In the genomic region with DNA sequence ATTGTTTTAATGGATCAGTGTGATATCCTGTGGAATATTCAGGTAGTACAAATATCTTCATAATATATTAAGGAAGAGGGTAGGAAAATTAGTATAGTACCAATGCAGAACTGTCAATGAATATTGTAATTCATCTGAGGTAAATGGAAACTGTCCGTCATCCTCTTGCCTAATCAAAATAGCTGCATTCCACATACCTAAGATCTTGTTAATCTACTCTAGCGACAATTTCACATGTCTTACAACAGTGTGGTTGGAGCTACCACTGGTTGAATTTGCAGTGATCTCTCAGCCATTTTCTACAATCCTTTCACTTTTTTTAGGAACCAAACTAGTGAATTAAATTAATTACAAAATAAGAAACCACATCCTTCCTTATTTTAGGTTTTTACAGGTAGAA, we compare ENCODE assay signal across 14 cellular contexts.
A peak's percentile ranks its signal among the peaks of the same experiment; 100 is the strongest.
DNase-seq lines count a peak whose midpoint lies in the region.
"Had no signal": no experiment of that assay in that cellular context is flagged by ENCODE, and none has a peak within 500 bp of the region (broad histone marks: within the 10 kb centered on the region; RNA-seq: fewer than 3 reads in every experiment).

No MANE protein-coding gene starts in this region.

- H3K4me2 ChIP-seq in trophoblast cell (ENCODE audit: low read length), result no peak overlapping the region
- H3K4me2 ChIP-seq: GM23338 had no signal

- H3K27ac ChIP-seq in trophoblast cell (ENCODE audit: low read depth, low read length), result no peak overlapping the region

- H3K9me3 ChIP-seq in trophoblast cell (ENCODE audit: insufficient read depth, low read depth, low read length), result no peaks in the 10 kb centered on the region
- H3K9me3 ChIP-seq: HAP-1 had no signal

- H3K14ac ChIP-seq in trophoblast cell (ENCODE audit: low read length), result no peak overlapping the region

- H2AK5ac ChIP-seq in trophoblast cell (ENCODE audit: low read length), result no peak overlapping the region

- H2BK5ac ChIP-seq in trophoblast cell (ENCODE audit: low read depth, low read length, poor library complexity), result no peak overlapping the region

- DNase-seq in amniotic epithelial cell (ENCODE audit: low read depth), result peak; percentile 18
- peak; percentile 60 for DNase-seq in iris pigment epithelial cell (ENCODE audit: low read depth)
- peak; percentile 28 to 81 for DNase-seq in trophoblast cell
- DNase-seq in GM03348 (ENCODE audit: low spot score), result no peak
- DNase-seq in RPMI8226, result no peak
- DNase-seq in activated CD4-positive, alpha-beta T cell treated with anti-CD3 and anti-CD28 coated beads for 4 hours, result no peak
- DNase-seq: C1 segment of cervical spinal cord; Calu3; CD4-positive, alpha-beta memory T cell; COR-L47; DND-41 had no signal

- no peaks in the 10 kb centered on the region for H3K27me3 ChIP-seq in trophoblast cell (ENCODE audit: insufficient read depth, low read length)

- H3K4ac ChIP-seq in trophoblast cell (ENCODE audit: low read depth, low read length), result no peak overlapping the region

- no peak overlapping the region for H4K12ac ChIP-seq in trophoblast cell (ENCODE audit: low read depth, low read length)

- H4K8ac ChIP-seq in trophoblast cell (ENCODE audit: low read depth, low read length), result no peak overlapping the region

- no peak overlapping the region for H2BK120ac ChIP-seq in trophoblast cell (ENCODE audit: insufficient read depth, low read length, poor library complexity)

- no peaks in the 10 kb centered on the region for H3K4me1 ChIP-seq in trophoblast cell (ENCODE audit: control insufficient read depth in 1 of 2, insufficient read depth in 2 of 2, low read length in 2 of 2)
- H3K4me1 ChIP-seq: HAP-1 had no signal

- no peak overlapping the region for H4K91ac ChIP-seq in trophoblast cell (ENCODE audit: low read depth, low read length)

- H2BK12ac ChIP-seq in trophoblast cell (ENCODE audit: low read length), result no peak overlapping the region

- no peak overlapping the region for H3K9ac ChIP-seq in trophoblast cell (ENCODE audit: low read length)

- no peak overlapping the region for H3K4me3 ChIP-seq in trophoblast cell (ENCODE audit: low read depth, low read length)
- H3K4me3 ChIP-seq: GM12878, GM23338, HAP-1 had no signal

- H3K18ac ChIP-seq in trophoblast cell (ENCODE audit: low read length), result no peak overlapping the region

- no peaks in the 10 kb centered on the region for H3K79me1 ChIP-seq in trophoblast cell (ENCODE audit: low read length)

- H3K36me3 ChIP-seq in trophoblast cell (ENCODE audit: control insufficient read depth in 1 of 2, insufficient read depth in 2 of 2, low read length in 2 of 2), result no peaks in the 10 kb centered on the region
- H3K36me3 ChIP-seq: HAP-1 had no signal

- no peaks in the 10 kb centered on the region for H3K79me2 ChIP-seq in trophoblast cell (ENCODE audit: control insufficient read depth, insufficient read depth, low read length, poor library complexity)

- no peak overlapping the region for H3K23ac ChIP-seq in trophoblast cell (ENCODE audit: low read length)

- WGBS in trophoblast cell (ENCODE audit: extremely low coverage, insufficient coverage, insufficient read length), result no CpG with 5 or more reads among the region's 2 CpGs

- H2AFZ ChIP-seq in trophoblast cell (ENCODE audit: insufficient read depth, low read length, poor library complexity), result no peak overlapping the region
- H2AFZ ChIP-seq: GM23338 had no signal

Comparison
In these comparisons a context has a peak if more than half of its experiments do, and no peak if none do; other contexts are left out.
1. DNase-seq: peak in amniotic epithelial cell (single experiment), iris pigment epithelial cell (single experiment) and trophoblast cell (2 of 2); none in GM03348 (single experiment), RPMI8226 (single experiment) and activated CD4-positive, alpha-beta T cell treated with anti-CD3 and anti-CD28 coated beads for 4 hours (0 of 2).